Comparison of ENCODE assay signal across 20 cellular contexts in genomic region chr2:189794308-189794707, GRCh38. TPM values are rescaled to one million over a fixed set of nuclear protein-coding genes. Genes with fewer than 3 reads are reported as not detected.
A peak's percentile ranks its signal among the peaks of the same experiment; 100 is the strongest.
DNase-seq lines count a peak whose midpoint lies in the region; ATAC-seq, FAIRE-seq and TF ChIP-seq lines count a peak whose summit lies in the region.
"Had no signal": no experiment of that assay in that cellular context is flagged by ENCODE, and none has a peak within 500 bp of the region (broad histone marks: within the 10 kb centered on the region; RNA-seq: fewer than 3 reads in every experiment).

No MANE protein-coding gene starts in this region.

- no peaks in the 10 kb centered on the region for H3K9me1 ChIP-seq in K562 (ENCODE audit: control insufficient read depth, insufficient read depth, low read length)

- TF ChIP-seq POLR2A in A549 (IDR thresholded peaks at IDR 0.05; ENCODE audit: low read length) (no peak), GM12892 (IDR thresholded peaks at IDR 0.05; ENCODE audit: low read depth, low read length) (no peak), K562 (conservative IDR thresholded peaks at IDR 0.05) (no peak)

- TF ChIP-seq CTCF in A549 (IDR thresholded peaks at IDR 0.05) (no peak), K562 (IDR thresholded peaks at IDR 0.05 in 2 of 3, conservative IDR thresholded peaks at IDR 0.05 in 1 of 3; ENCODE audit: insufficient read depth in 2 of 3, low read depth in 1 of 3, low read length in 3 of 3) (no peak)

- H3K4me1 ChIP-seq in A549, result peaks cover 16% of the 10 kb centered on the region; the same call in 2 of the 3 replicates
- H3K4me1 ChIP-seq in K562 (replicated peaks in 1 of 2; ENCODE audit: control insufficient read depth in 2 of 2, insufficient read depth in 2 of 2, low read length in 2 of 2), result no peaks in the 10 kb centered on the region
- H3K4me1 ChIP-seq: Caco-2 had no signal

- in situ Hi-C loops in K562 (cut with MboI), result no loop called here

- peaks cover 69% of the 10 kb centered on the region for H3K36me3 ChIP-seq in K562 (ENCODE audit: control insufficient read depth, insufficient read depth, low read length)

- H3K9me3 ChIP-seq in A549, result no peaks in the 10 kb centered on the region
- no peaks in the 10 kb centered on the region for H3K9me3 ChIP-seq in K562 (replicated peaks; ENCODE audit: control insufficient read depth, insufficient read depth, low read depth, low read length)
- H3K9me3 ChIP-seq: BLaER1 treated with 17β-estradiol and CSF1 and Interleukin-3, amounts not matched to agents 10 nM and 100 nM; Caco-2 had no signal

- H3K27ac ChIP-seq in A549 (no peak overlapping the region), K562 (ENCODE audit: extremely low read depth, low read depth, low read length) (no peak overlapping the region)
- H3K27ac ChIP-seq: BLaER1 treated with 17β-estradiol and CSF1 and Interleukin-3, amounts not matched to agents 10 nM and 100 nM; C4-2B had no signal

- CTCF ChIA-PET in A549 (lab: Yijun Ruan, JAX), result no interaction called here
- CTCF ChIA-PET in K562 (lab: Yijun Ruan, JAX; ENCODE audit: low intra/inter-chr PET ratio), result interaction anchor here (0.6 kb wide), 1 partner anchor 716 kb away, joined by 10 read pairs; no protein-coding TSS in a partner anchor

- intact Hi-C loops in K562 (cut with micrococcal nuclease), result no loop called here

- no peak overlapping the region for H3K9ac ChIP-seq in K562 (ENCODE audit: insufficient read depth in 1 of 2, low read depth in 2 of 2, low read length in 2 of 2)
- H3K9ac ChIP-seq: BLaER1 treated with 17β-estradiol and CSF1 and Interleukin-3, amounts not matched to agents 10 nM and 100 nM had no signal

- H3K79me2 ChIP-seq in K562 (ENCODE audit: control insufficient read depth, insufficient read depth, low read length), result peaks cover 10% of the 10 kb centered on the region; the same call in 2 of the 3 replicates

- FAIRE-seq in A549 (lab: Jason Lieb, UNC), result no peak
- FAIRE-seq in GM12892 (lab: Jason Lieb, UNC), result peak; percentile 5
- no peak for FAIRE-seq in K562 (lab: Jason Lieb, UNC)
- FAIRE-seq: A204.1, D721Med, G401.6, GM12891, GM19239 had no signal

- H2AFZ ChIP-seq in K562 (ENCODE audit: low read depth, low read length), result no peak overlapping the region

- H3K4me2 ChIP-seq in A549, result no peak overlapping the region
- no peak overlapping the region for H3K4me2 ChIP-seq in K562 (ENCODE audit: insufficient read depth, low read length)
- H3K4me2 ChIP-seq: BLaER1 treated with 17β-estradiol and CSF1 and Interleukin-3, amounts not matched to agents 10 nM and 100 nM had no signal

- no peaks in the 10 kb centered on the region for H4K20me1 ChIP-seq in K562 (replicated peaks; ENCODE audit: control insufficient read depth, insufficient read depth, low read length)

- no peak overlapping the region for H3K4me3 ChIP-seq in A549
- no peak overlapping the region for H3K4me3 ChIP-seq in K562
- H3K4me3 ChIP-seq: BLaER1 treated with 17β-estradiol and CSF1 and Interleukin-3, amounts not matched to agents 10 nM and 100 nM had no signal

- TF ChIP-seq EP300 in A549 (IDR thresholded peaks at IDR 0.05), result no peak
- TF ChIP-seq EP300 in K562 (IDR thresholded peaks at IDR 0.05; ENCODE audit: low read length), result no peak

- WGBS in A549 (ENCODE audit: missing lambda C conversion rate), result 100% methylated on average over 1 of the region's 1 CpG
- WGBS in K562 (ENCODE audit: insufficient coverage, low coverage, missing lambda C conversion rate), result 100% methylated on average over 1 of the region's 1 CpG

- no peaks in the 10 kb centered on the region for H3K27me3 ChIP-seq in K562 (ENCODE audit: control insufficient read depth in 2 of 2, insufficient read depth in 2 of 2, low read length in 2 of 2)
- H3K27me3 ChIP-seq: BLaER1 treated with 17β-estradiol and CSF1 and Interleukin-3, amounts not matched to agents 10 nM and 100 nM had no signal

- TF ChIP-seq RAD21 in A549 (conservative IDR thresholded peaks at IDR 0.05 in 1 of 2, IDR thresholded peaks at IDR 0.05 in 1 of 2) (no peak), K562 (CRISPR knock-in tag; conservative IDR thresholded peaks at IDR 0.05 in 1 of 2, IDR thresholded peaks at IDR 0.05 in 1 of 2) (no peak)

- DNase-seq in A549 (ENCODE audit: low read depth in 1 of 2, low spot score in 1 of 2), result no peak
- no peak for DNase-seq in GM12892 (ENCODE audit: insufficient read length)
- no peak for DNase-seq in K562 (ENCODE audit: extremely low read depth in 1 of 4, low spot score in 3 of 4)
- DNase-seq in activated CD4-positive, CD25-positive, alpha-beta regulatory T cell treated with anti-CD3 and anti-CD28 coated beads, Interleukin-2, amount 50 U/mL, for 72 hours, result no peak
- DNase-seq: 8988T; AML-193; Caco-2; Calu3; CD4-positive, alpha-beta T cell; CD8-positive, alpha-beta T cell; DMS79 treated with DMSO at 0.1 percent for 48 hours; GF-D8 had no signal

- ATAC-seq in A549, result no peak
- ATAC-seq in K562, result no peak
- no peak for ATAC-seq in HG02798 (IDR thresholded peaks at IDR 0.05; ENCODE audit: poor library complexity, unreplicated experiment)
- ATAC-seq: CD8-positive, alpha-beta T cell had no signal

- POLR2A ChIA-PET in A549 (lab: Yijun Ruan, JAX) (no interaction called here), K562 (lab: Yijun Ruan, JAX) (no interaction called here)

- no TSS peak for BruUV-seq in K562 (replicated peaks; lab: Mats Ljungman, UMichigan)

RNA-seq across cellular contexts. Expression of gene PMS1, which starts 10.1 kb away (rescaled TPM):
- polyA plus RNA-seq in A549 (2011; rRNA removed) (21.2 and 28.9 TPM in 2 replicates), A549 (2017; fragmentation: RNase III; extraction: RNeasy Plus Mini Kit Qiagen cat#74134 plus additional on column Dnase treatment) (15.3 to 16.1 TPM (median 15.9 TPM) in 3 replicates), K562 (2011; rRNA removed) (20.0 and 24.2 TPM in 2 replicates), K562 (2014; fragmentation: Illumina TruSeq; extraction: Trizol) (18.6 and 26.2 TPM in 2 replicates), K562 (2014; fragmentation: Nextera tagmentation; extraction: Ambion mirVana) (10 to 100 TPM; 14.5 to 19.9 TPM), K562 (2014; rRNA removed) (20.3 and 24.7 TPM in 2 replicates)
- 7.1 and 7.3 TPM in 2 replicates for polyA plus RNA-seq in A549 (2012; cell fraction: cytosol; rRNA removed)
- 7.3 and 8.1 TPM in 2 replicates for polyA plus RNA-seq in A549 (2012; cell fraction: nucleus; rRNA removed)
- polyA minus RNA-seq in A549 (2011; rRNA and poly(A)+ RNA removed), result 21.0 and 24.8 TPM in 2 replicates
- polyA plus RNA-seq in GM12892 (2012; ENCODE audit: missing spikeins), result 26.6 TPM
- 23.9 and 58.8 TPM in 2 replicates for total RNA-seq in K562 (2011; cell fraction: chromatin; rRNA removed; ENCODE audit: low replicate concordance)
- 13.7 and 15.5 TPM in 2 replicates for total RNA-seq in K562 (2011; cell fraction: nucleolus; rRNA removed)
- total RNA-seq in K562 (2011; cell fraction: nucleoplasm; rRNA removed), result 22.4 and 33.4 TPM in 2 replicates
- total RNA-seq in K562 (2014; rRNA removed) (17.6 TPM in 2 replicates), K562 (2014; rRNA removed; fragmentation: Illumina TruSeq; extraction: Trizol) (28.1 and 28.2 TPM in 2 replicates), K562 (2015; rRNA removed; fragmentation: Illumina TruSeq; extraction: Trizol) (26.6 and 29.8 TPM in 2 replicates), K562 (2021) (24.7 and 31.5 TPM in 2 replicates)
- polyA plus RNA-seq in K562 (2011; cell fraction: cytosol; rRNA removed), result 5.9 and 6.8 TPM in 2 replicates
- 17.3 and 18.1 TPM in 2 replicates for polyA plus RNA-seq in K562 (2011; cell fraction: nucleus; rRNA removed)
- polyA plus RNA-seq in K562 (2012), result 13.5 and 14.3 TPM in 2 replicates
- polyA minus RNA-seq in K562 (2011; rRNA and poly(A)+ RNA removed), result 28.2 and 31.3 TPM in 2 replicates
- 13.8 and 19.7 TPM in 2 replicates for polyA minus RNA-seq in K562 (2011; cell fraction: cytosol; rRNA and poly(A)+ RNA removed)
- 26.5 and 41.3 TPM in 2 replicates for polyA minus RNA-seq in K562 (2011; cell fraction: nucleus; rRNA and poly(A)+ RNA removed)

RNA-seq across cellular contexts. Expression of gene ORMDL1, which starts 10.2 kb away (rescaled TPM):
- polyA plus RNA-seq in A549 (2011; rRNA removed) (100 and 106 TPM in 2 replicates), A549 (2017; fragmentation: RNase III; extraction: RNeasy Plus Mini Kit Qiagen cat#74134 plus additional on column Dnase treatment) (50.3 to 53.1 TPM (median 51.5 TPM) in 3 replicates), K562 (2011; rRNA removed) (59.1 and 74.2 TPM in 2 replicates), K562 (2014; fragmentation: Illumina TruSeq; extraction: Trizol) (41.4 and 47.2 TPM in 2 replicates), K562 (2014; fragmentation: Nextera tagmentation; extraction: Ambion mirVana) (10 to 100 TPM; 50.0 to 57.5 TPM), K562 (2014; rRNA removed) (62.9 and 69.0 TPM in 2 replicates)
- polyA plus RNA-seq in A549 (2012; cell fraction: cytosol; rRNA removed), result 26.2 and 28.7 TPM in 2 replicates
- polyA plus RNA-seq in A549 (2012; cell fraction: nucleus; rRNA removed), result 35.2 and 53.2 TPM in 2 replicates
- 17.7 and 19.8 TPM in 2 replicates for polyA minus RNA-seq in A549 (2011; rRNA and poly(A)+ RNA removed)
- polyA plus RNA-seq in GM12892 (2012; ENCODE audit: missing spikeins), result 79.1 TPM
- total RNA-seq in K562 (2011; cell fraction: chromatin; rRNA removed; ENCODE audit: low replicate concordance), result 35.1 and 80.6 TPM in 2 replicates
- total RNA-seq in K562 (2011; cell fraction: nucleolus; rRNA removed), result 19.5 and 23.3 TPM in 2 replicates
- total RNA-seq in K562 (2011; cell fraction: nucleoplasm; rRNA removed), result 43.8 and 59.6 TPM in 2 replicates
- total RNA-seq in K562 (2014; rRNA removed) (28.9 and 35.1 TPM in 2 replicates), K562 (2014; rRNA removed; fragmentation: Illumina TruSeq; extraction: Trizol) (48.9 and 54.1 TPM in 2 replicates), K562 (2015; rRNA removed; fragmentation: Illumina TruSeq; extraction: Trizol) (44.3 and 50.6 TPM in 2 replicates), K562 (2021) (33.8 and 35.3 TPM in 2 replicates)
- polyA plus RNA-seq in K562 (2011; cell fraction: cytosol; rRNA removed), result 15.6 and 28.6 TPM in 2 replicates
- 74.3 and 102 TPM in 2 replicates for polyA plus RNA-seq in K562 (2011; cell fraction: nucleus; rRNA removed)
- 31.6 and 46.2 TPM in 2 replicates for polyA plus RNA-seq in K562 (2012)
- polyA minus RNA-seq in K562 (2011; rRNA and poly(A)+ RNA removed), result 27.6 and 33.7 TPM in 2 replicates
- polyA minus RNA-seq in K562 (2011; cell fraction: cytosol; rRNA and poly(A)+ RNA removed), result 7.7 and 8.8 TPM in 2 replicates
- polyA minus RNA-seq in K562 (2011; cell fraction: nucleus; rRNA and poly(A)+ RNA removed), result 18.7 and 29.1 TPM in 2 replicates

RNA-seq across cellular contexts. Expression of gene OSGEPL1, which starts 31.7 kb away (rescaled TPM):
- 13.3 and 14.4 TPM in 2 replicates for polyA plus RNA-seq in A549 (2011; rRNA removed)
- polyA plus RNA-seq in A549 (2012; cell fraction: cytosol; rRNA removed), result 3.9 and 4.4 TPM in 2 replicates
- polyA plus RNA-seq in A549 (2012; cell fraction: nucleus; rRNA removed), result 2.7 and 4.0 TPM in 2 replicates
- polyA plus RNA-seq in A549 (2017; fragmentation: RNase III; extraction: RNeasy Plus Mini Kit Qiagen cat#74134 plus additional on column Dnase treatment), result 8.2 to 9.0 TPM (median 8.6 TPM) in 3 replicates
- polyA minus RNA-seq in A549 (2011; rRNA and poly(A)+ RNA removed), result 10.3 and 11.1 TPM in 2 replicates
- polyA plus RNA-seq in GM12892 (2012; ENCODE audit: missing spikeins), result 10.0 TPM
- total RNA-seq in K562 (2011; cell fraction: chromatin; rRNA removed; ENCODE audit: low replicate concordance), result 6.3 and 13.1 TPM in 2 replicates
- total RNA-seq in K562 (2011; cell fraction: nucleolus; rRNA removed), result 6.0 and 6.7 TPM in 2 replicates
- 6.5 and 8.3 TPM in 2 replicates for total RNA-seq in K562 (2011; cell fraction: nucleoplasm; rRNA removed)
- total RNA-seq in K562 (2014; rRNA removed), result 3.6 and 3.7 TPM in 2 replicates
- total RNA-seq in K562 (2014; rRNA removed; fragmentation: Illumina TruSeq; extraction: Trizol), result 6.0 and 6.5 TPM in 2 replicates
- total RNA-seq in K562 (2015; rRNA removed; fragmentation: Illumina TruSeq; extraction: Trizol), result 5.3 and 6.5 TPM in 2 replicates
- total RNA-seq in K562 (2021), result 2.5 and 3.7 TPM in 2 replicates
- polyA plus RNA-seq in K562 (2011; rRNA removed), result 10.4 and 10.8 TPM in 2 replicates
- polyA plus RNA-seq in K562 (2011; cell fraction: cytosol; rRNA removed), result 1.6 and 3.5 TPM in 2 replicates
- polyA plus RNA-seq in K562 (2011; cell fraction: nucleus; rRNA removed), result 8.3 and 13.3 TPM in 2 replicates
- 3.6 and 4.7 TPM in 2 replicates for polyA plus RNA-seq in K562 (2012)
- 5.0 and 5.2 TPM in 2 replicates for polyA plus RNA-seq in K562 (2014; fragmentation: Illumina TruSeq; extraction: Trizol)
- 1 to 10 TPM; 8.9 to 9.3 TPM for polyA plus RNA-seq in K562 (2014; fragmentation: Nextera tagmentation; extraction: Ambion mirVana)
- polyA plus RNA-seq in K562 (2014; rRNA removed), result 5.1 and 6.0 TPM in 2 replicates
- 5.7 and 7.6 TPM in 2 replicates for polyA minus RNA-seq in K562 (2011; rRNA and poly(A)+ RNA removed)
- polyA minus RNA-seq in K562 (2011; cell fraction: cytosol; rRNA and poly(A)+ RNA removed), result 2.2 and 3.4 TPM in 2 replicates
- polyA minus RNA-seq in K562 (2011; cell fraction: nucleus; rRNA and poly(A)+ RNA removed), result 7.5 and 14.2 TPM in 2 replicates

Comparison
In these comparisons a context has a peak if more than half of its experiments do, and no peak if none do; other contexts are left out.
1. Of the 35 proteins assayed by ChIP-seq in both K562 and A549: peak only in K562: none; only in A549: none; in both: MAFK; in neither: 34.